10 cellular contexts compared by ENCODE assay signal in genomic region chr20:53678315-53678989, GRCh38.
DNase-seq lines count a peak whose midpoint lies in the region; ATAC-seq, FAIRE-seq and TF ChIP-seq lines count a peak whose summit lies in the region.
"Had no signal": no experiment of that assay in that cellular context is flagged by ENCODE, and none has a peak within 500 bp of the region (broad histone marks: within the 10 kb centered on the region; RNA-seq: fewer than 3 reads in every experiment).

No MANE protein-coding gene starts in this region.

- H3K4me1 ChIP-seq in CD4-positive, CD25-positive, alpha-beta regulatory T cell (ENCODE audit: control insufficient read depth, insufficient read depth, low read length, poor library complexity, severe bottlenecking), result peaks cover 6% of the 10 kb centered on the region
- H3K4me1 ChIP-seq in HUES48 (ENCODE audit: control insufficient read depth, insufficient read depth, low read length) (peaks cover 27% of the 10 kb centered on the region), K562 (replicated peaks in 1 of 2; ENCODE audit: control insufficient read depth in 2 of 2, insufficient read depth in 2 of 2, low read length in 2 of 2) (peaks cover 8 to 24% of the 10 kb centered on the region in 2 experiments)

- no peaks in the 10 kb centered on the region for H4K20me1 ChIP-seq in K562 (replicated peaks; ENCODE audit: control insufficient read depth, insufficient read depth, low read length)

- DNase-seq in CD4-positive, CD25-positive, alpha-beta regulatory T cell, result no peak
- DNase-seq in K562 (ENCODE audit: extremely low read depth in 1 of 4, low spot score in 3 of 4) (no peak), nephron progenitor cell (no peak), activated gamma-delta T cell (lab: John Stamatoyannopoulos, UW) (no peak), NCI-H2029 treated with DMSO at 0.1 percent for 48 hours (lab: John Stamatoyannopoulos, UW) (no peak), glomerular visceral epithelial cell (ENCODE audit: extremely low spot score) (no peak)
- DNase-seq: activated CD4-positive, alpha-beta T cell treated with anti-CD3 and anti-CD28 coated beads, Interleukin-2, amount 50 U/mL, for 1 hour; retina had no signal

- no peaks in the 10 kb centered on the region for H3K9me3 Mint-ChIP-seq in CD4-positive, CD25-positive, alpha-beta regulatory T cell
- H3K9me3 Mint-ChIP-seq in nephron progenitor cell, result no peaks in the 10 kb centered on the region

- WGBS in K562 (ENCODE audit: insufficient coverage, low coverage, missing lambda C conversion rate), result 9% methylated on average over 7 of the region's 7 CpGs

- TF ChIP-seq CTCF in K562 (IDR thresholded peaks at IDR 0.05 in 2 of 3, conservative IDR thresholded peaks at IDR 0.05 in 1 of 3; ENCODE audit: insufficient read depth in 2 of 3, low read depth in 1 of 3, low read length in 3 of 3) (no peak), nephron progenitor cell (IDR thresholded peaks at IDR 0.05) (no peak)

- H3K27me3 Mint-ChIP-seq in CD4-positive, CD25-positive, alpha-beta regulatory T cell, result peaks cover 5% of the 10 kb centered on the region
- peaks cover 10% of the 10 kb centered on the region for H3K27me3 Mint-ChIP-seq in nephron progenitor cell (ENCODE audit: low read depth, poor library complexity)

- TF ChIP-seq POLR2A in K562 (conservative IDR thresholded peaks at IDR 0.05), result peak; percentile 28; the same call in 1 of the 2 replicates

- H3K79me2 ChIP-seq in K562 (ENCODE audit: control insufficient read depth, insufficient read depth, low read length), result no peaks in the 10 kb centered on the region

- TSS peak; percentile 93 for BruUV-seq in K562 (replicated peaks; lab: Mats Ljungman, UMichigan)

- no peak overlapping the region for H3K27ac ChIP-seq in CD4-positive, CD25-positive, alpha-beta regulatory T cell (ENCODE audit: insufficient read depth, low read length, poor library complexity, severe bottlenecking)
- H3K27ac ChIP-seq in HUES48 (ENCODE audit: low read depth, low read length) (peak overlapping the region; percentile 46), K562 (ENCODE audit: extremely low read depth, low read depth, low read length) (peak overlapping the region; percentile 82)

- H3K4me3 ChIP-seq in CD4-positive, CD25-positive, alpha-beta regulatory T cell (ENCODE audit: low read depth, low read length), result no peak overlapping the region
- no peak overlapping the region for H3K4me3 ChIP-seq in HUES48 (ENCODE audit: low read depth, low read length)
- H3K4me3 ChIP-seq in K562, result peak overlapping the region; percentile 9; the same call in 1 of the 2 replicates

- H3K4me1 Mint-ChIP-seq in CD4-positive, CD25-positive, alpha-beta regulatory T cell, result peaks cover 8 to 15% (median 10%) of the 10 kb centered on the region in 4 donors
- H3K4me1 Mint-ChIP-seq in nephron progenitor cell, result peaks cover 38% of the 10 kb centered on the region

- H3K36me3 ChIP-seq in CD4-positive, CD25-positive, alpha-beta regulatory T cell (ENCODE audit: control insufficient read depth, insufficient read depth, low read length), result no peaks in the 10 kb centered on the region
- H3K36me3 ChIP-seq in HUES48 (ENCODE audit: control insufficient read depth, insufficient read depth, low read length) (no peaks in the 10 kb centered on the region), K562 (ENCODE audit: control insufficient read depth, insufficient read depth, low read length) (no peaks in the 10 kb centered on the region)

- TF ChIP-seq RAD21 in K562 (CRISPR knock-in tag; conservative IDR thresholded peaks at IDR 0.05 in 1 of 2, IDR thresholded peaks at IDR 0.05 in 1 of 2), result no peak

- intact Hi-C loops in K562 (cut with micrococcal nuclease), result loop anchor here (2.0 kb wide), 1 partner anchor 66 kb away; no protein-coding TSS in a partner anchor

- no peaks in the 10 kb centered on the region for H3K9me1 ChIP-seq in K562 (ENCODE audit: control insufficient read depth, insufficient read depth, low read length)

- peak overlapping the region; percentile 77 for H3K4me2 ChIP-seq in K562 (ENCODE audit: insufficient read depth, low read length)

- TF ChIP-seq EP300 in K562 (IDR thresholded peaks at IDR 0.05; ENCODE audit: low read length), result no peak

- peak overlapping the region in 2 of 3 donors; percentile 52 to 74 for H3K27ac Mint-ChIP-seq in CD4-positive, CD25-positive, alpha-beta regulatory T cell
- H3K27ac Mint-ChIP-seq in nephron progenitor cell, result peak overlapping the region; percentile 59

- CTCF ChIA-PET in K562 (lab: Yijun Ruan, JAX; ENCODE audit: low intra/inter-chr PET ratio), result interaction anchor here (0.6 kb wide), 1 partner anchor 86 kb away, joined by 5 read pairs; no protein-coding TSS in a partner anchor

- H3K4me3 Mint-ChIP-seq in CD4-positive, CD25-positive, alpha-beta regulatory T cell, result peak overlapping the region in 1 of 4 donors; percentile 63
- H3K4me3 Mint-ChIP-seq in nephron progenitor cell, result peak overlapping the region; percentile 31

- FAIRE-seq in K562 (lab: Jason Lieb, UNC), result peak; percentile 11

- H3K27me3 ChIP-seq in CD4-positive, CD25-positive, alpha-beta regulatory T cell (ENCODE audit: control insufficient read depth, insufficient read depth, low read length), result no peaks in the 10 kb centered on the region
- no peaks in the 10 kb centered on the region for H3K27me3 ChIP-seq in HUES48 (ENCODE audit: control insufficient read depth, insufficient read depth, low read length)
- no peaks in the 10 kb centered on the region for H3K27me3 ChIP-seq in K562 (ENCODE audit: control insufficient read depth in 2 of 2, insufficient read depth in 2 of 2, low read length in 2 of 2)

- in situ Hi-C loops in K562 (cut with MboI), result no loop called here

- no peak for ATAC-seq in CD4-positive, CD25-positive, alpha-beta regulatory T cell (ENCODE audit: low read depth in 2 of 2)
- ATAC-seq in K562 (peak; percentile 6; the same call in 1 of the 3 replicates), GM18870 (IDR thresholded peaks at IDR 0.05; ENCODE audit: unreplicated experiment) (no peak)

- no peak overlapping the region for H3K9ac ChIP-seq in HUES48 (ENCODE audit: low read depth, low read length)
- H3K9ac ChIP-seq in K562 (ENCODE audit: insufficient read depth in 1 of 2, low read depth in 2 of 2, low read length in 2 of 2), result peak overlapping the region in 1 of 2 experiments; percentile 66; a peak in 3 of 4 replicates

- peak overlapping the region; percentile 98 for H2AFZ ChIP-seq in K562 (ENCODE audit: low read depth, low read length)

- no peaks in the 10 kb centered on the region for H3K36me3 Mint-ChIP-seq in CD4-positive, CD25-positive, alpha-beta regulatory T cell
- no peaks in the 10 kb centered on the region for H3K36me3 Mint-ChIP-seq in nephron progenitor cell (ENCODE audit: low read depth)

- POLR2A ChIA-PET in K562 (lab: Yijun Ruan, JAX), result interaction anchor here (0.5 to 1.3 kb wide), 4 partner anchors 21 to 86 kb away, joined by 3 to 4 read pairs (median 3); partner anchors contain the start of gene ZNF217

- no peaks in the 10 kb centered on the region for H3K9me3 ChIP-seq in CD4-positive, CD25-positive, alpha-beta regulatory T cell (ENCODE audit: control insufficient read depth in 2 of 2, low read length in 2 of 2)
- no peaks in the 10 kb centered on the region for H3K9me3 ChIP-seq in HUES48 (ENCODE audit: control insufficient read depth, insufficient read depth, low read length)
- no peaks in the 10 kb centered on the region for H3K9me3 ChIP-seq in K562 (replicated peaks; ENCODE audit: control insufficient read depth, insufficient read depth, low read depth, low read length)

TF ChIP-seq in K562, 482 proteins besides CTCF, POLR2A, EP300 and RAD21 (continues in another document):
- peak; percentile 77 for TF ChIP-seq SMARCB1 (IDR thresholded peaks at IDR 0.05; ENCODE audit: insufficient read length, low read depth)
- TF ChIP-seq ARNT (IDR thresholded peaks at IDR 0.05), result no peak; a peak in 1 of 4 replicates
- 0 out of 2 replicates have a peak, but pooled peaks have one; percentile 12 for TF ChIP-seq MCM2 (IDR thresholded peaks at IDR 0.05; ENCODE audit: low read depth)
- no peak for TF ChIP-seq SRF (CRISPR knock-in tag; IDR thresholded peaks at IDR 0.05)
- TF ChIP-seq ESRRA (IDR thresholded peaks at IDR 0.05; ENCODE audit: borderline replicate concordance, low read depth), result no peak
- TF ChIP-seq ZKSCAN8 (CRISPR knock-in tag; IDR thresholded peaks at IDR 0.05), result no peak; the same call in 1 of the 2 replicates
- TF ChIP-seq ZNF512 (tag; IDR thresholded peaks at IDR 0.05), result 0 out of 2 replicates have a peak, but pooled peaks have one; percentile 44
- no peak for TF ChIP-seq TEAD2 (tag; IDR thresholded peaks at IDR 0.05)
- no peak for TF ChIP-seq SMAD2 (IDR thresholded peaks at IDR 0.05; ENCODE audit: low read depth, low read length)
- 0 out of 2 replicates have a peak, but pooled peaks have one; percentile 3 for TF ChIP-seq SOX6 (IDR thresholded peaks at IDR 0.05)
- 0 out of 2 replicates have a peak, but pooled peaks have one; percentile 3 for TF ChIP-seq SUPT5H (IDR thresholded peaks at IDR 0.05)
